Comparison of ENCODE assay signal across 8 cellular contexts in the genomic region with DNA sequence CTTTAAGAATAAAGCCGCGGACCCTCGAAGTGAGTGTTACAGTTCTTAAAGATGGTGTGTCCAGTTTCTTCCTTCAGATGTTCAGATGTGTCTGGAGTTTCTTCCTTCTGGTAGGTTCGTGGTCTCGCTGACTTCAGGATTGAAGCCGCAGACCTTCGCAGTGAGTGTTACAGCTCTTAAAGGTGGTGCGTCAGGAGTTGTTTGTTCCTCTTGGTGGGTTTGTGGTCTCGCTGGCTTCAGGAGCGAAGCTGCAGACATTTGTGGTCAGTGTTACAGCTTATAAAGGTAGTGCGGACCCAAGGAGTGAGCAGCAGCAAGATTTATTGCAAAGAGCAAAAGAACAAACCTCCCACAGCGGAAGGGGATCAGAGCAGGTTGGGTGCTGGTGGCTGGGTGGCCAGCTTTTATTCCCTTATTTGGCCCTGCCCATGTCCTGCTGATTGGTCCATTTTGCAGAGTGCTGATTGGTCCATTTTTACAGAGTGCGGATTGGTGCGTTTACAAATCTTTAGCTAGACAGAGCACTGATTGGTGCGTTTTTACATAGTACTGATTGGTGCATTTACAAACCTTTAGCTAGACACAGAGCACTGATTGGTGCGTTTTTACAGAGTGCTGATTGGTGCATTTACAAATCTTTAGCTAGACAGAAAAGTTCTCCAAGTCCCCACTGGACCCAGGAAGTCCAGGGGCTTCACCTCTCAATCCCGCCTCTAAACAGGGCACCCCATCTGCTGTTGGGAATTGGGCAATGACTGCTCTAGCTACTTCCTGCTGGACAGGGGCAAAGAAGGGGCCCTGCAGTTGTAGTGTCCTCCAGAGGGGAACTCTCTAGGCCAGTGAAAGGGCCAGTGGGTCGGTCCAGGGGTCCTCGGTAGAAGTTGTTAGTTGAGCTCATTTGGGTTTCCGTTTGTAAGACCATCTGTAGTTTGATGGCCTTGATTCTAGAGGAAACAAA. TPM values are rescaled to one million over a fixed set of nuclear protein-coding genes. Genes with fewer than 3 reads are reported as not detected.
DNase-seq lines count a peak whose midpoint lies in the region; ATAC-seq and TF ChIP-seq lines count a peak whose summit lies in the region.
"Not testable (repeated sequence)": the region's sequence is repeated elsewhere in the genome, so short reads cannot be mapped to it uniquely, and the experiment has no call there.

No MANE protein-coding gene starts in this region.

- peak overlapping the region in 3 of 5 experiments; percentile 58 to 89 (median 76) for H3K27ac Mint-ChIP-seq in brain
- peak overlapping the region; percentile 76 for H3K27ac Mint-ChIP-seq in osteocyte (ENCODE audit: unreplicated experiment)

- not testable (repeated sequence) for ATAC-seq in heart left ventricle
- peak; percentile 29 for ATAC-seq in stimulated activated naive CD8-positive, alpha-beta T cell treated with anti-CD3 and anti-CD28 coated beads, Interleukin-15, Interleukin-2, amounts not matched to agents 100 U/mL and 50 U/mL, for 24 hours

- H3K36me3 ChIP-seq in BLaER1 (peaks cover 52% of the 10 kb centered on the region), HEK293 (ENCODE audit: control insufficient read depth in 2 of 2, insufficient read depth in 1 of 2, low read length in 2 of 2) (peaks cover 16 to 54% of the 10 kb centered on the region in 2 experiments)
- not testable (repeated sequence) for H3K36me3 ChIP-seq in heart left ventricle

- H3K4me1 ChIP-seq in BLaER1 (peaks cover 40% of the 10 kb centered on the region), HEK293 (ENCODE audit: control insufficient read depth, insufficient read depth, low read length) (peaks cover 23% of the 10 kb centered on the region), heart left ventricle (peaks cover 0 to 65% (median 48%) of the 10 kb centered on the region in 12 donors)

- POLR2A ChIA-PET in HEK293 (lab: Yijun Ruan, JAX), result interaction anchor here (0.6 to 2.1 kb wide), 3 partner anchors 18 to 355 kb away, joined by 3 to 12 read pairs (median 11); a partner anchor contains a TSS

- peaks cover 50% of the 10 kb centered on the region for H4K20me1 ChIP-seq in BLaER1

- intact Hi-C loops in heart left ventricle (cut with DNase I), result loop anchor here in 3 of 10 donors (5.0 to 10.0 kb wide), 3 partner anchors 89 to 99 kb away; no protein-coding TSS in a partner anchor

- not testable (repeated sequence) for TF ChIP-seq CTCF in HEK293 (tag by site-specific recombination; IDR thresholded peaks at IDR 0.05); brain (conservative IDR thresholded peaks at IDR 0.05); heart left ventricle (IDR thresholded peaks at IDR 0.05); osteocyte (IDR thresholded peaks at IDR 0.05)

- H3K27me3 Mint-ChIP-seq in brain, result peaks cover 10% of the 10 kb centered on the region
- not testable (repeated sequence) for H3K27me3 Mint-ChIP-seq in osteocyte (ENCODE audit: unreplicated experiment)

- not testable (repeated sequence) for TF ChIP-seq POLR2A in heart left ventricle (IDR thresholded peaks at IDR 0.05)

- peak overlapping the region; percentile 94 for H3K9ac ChIP-seq in BLaER1

- peak overlapping the region; percentile 61 to 92 (median 84) for H3K4me3 Mint-ChIP-seq in brain
- H3K4me3 Mint-ChIP-seq in osteocyte (ENCODE audit: unreplicated experiment), result peak overlapping the region; percentile 77

- H3K27ac ChIP-seq in BLaER1 (peak overlapping the region; percentile 94), heart left ventricle (peak overlapping the region in 1 of 12 donors; percentile 89)
- H3K27ac ChIP-seq in HEK293 (ENCODE audit: extremely low read depth, low read depth, low read length), result not testable (repeated sequence)

- WGBS in heart left ventricle, 4 donors, result 84 to 90% (median 88%) methylated on average over 20 of the region's 20 CpGs

- H3K36me3 Mint-ChIP-seq in brain, result peaks cover 44% of the 10 kb centered on the region
- not testable (repeated sequence) for H3K36me3 Mint-ChIP-seq in osteocyte (ENCODE audit: unreplicated experiment)

- peak; percentile 81 for DNase-seq in OCI-M1 (lab: John Stamatoyannopoulos, UW)
- DNase-seq in activated CD4-positive, alpha-beta T cell treated with anti-CD3 and anti-CD28 coated beads, Interleukin-2, amount 50 U/mL, for 48 hours, result peak; percentile 45 to 61
- DNase-seq in heart left ventricle; osteocyte (ENCODE audit: extremely low spot score, unreplicated experiment): not testable (repeated sequence)
- peak; percentile 59 for DNase-seq in stimulated activated naive CD8-positive, alpha-beta T cell treated with anti-CD3 and anti-CD28 coated beads, Interleukin-15, Interleukin-2, amounts not matched to agents 100 U/mL and 50 U/mL, for 24 hours

- CTCF ChIA-PET in HEK293 (lab: Yijun Ruan, JAX), result interaction anchor here (0.6 to 1.5 kb wide), 4 partner anchors 10 to 737 kb away, joined by 3 to 6 read pairs (median 3); no protein-coding TSS in a partner anchor

- H3K4me1 Mint-ChIP-seq in brain, result peaks cover 37% of the 10 kb centered on the region
- H3K4me1 Mint-ChIP-seq in osteocyte (ENCODE audit: unreplicated experiment), result peaks cover 33% of the 10 kb centered on the region

- H3K4me3 ChIP-seq in BLaER1, result peak overlapping the region; percentile 86
- peak overlapping the region; percentile 52; the same call in 1 of the 2 replicates for H3K4me3 ChIP-seq in HEK293 (ENCODE audit: low read depth, low read length)
- H3K4me3 ChIP-seq in heart left ventricle, result peak overlapping the region in 11 of 12 donors; percentile 58 to 90 (median 78)

- peaks cover 0 to 17% (median 8%) of the 10 kb centered on the region in 5 experiments for H3K9me3 Mint-ChIP-seq in brain
- H3K9me3 Mint-ChIP-seq in osteocyte (ENCODE audit: unreplicated experiment), result not testable (repeated sequence)

- peak overlapping the region; percentile 97 for H3K4me2 ChIP-seq in BLaER1

- H3K27me3 ChIP-seq in BLaER1, heart left ventricle: not testable (repeated sequence)

- H3K9me3 ChIP-seq in BLaER1, result peaks cover 55% of the 10 kb centered on the region
- not testable (repeated sequence) for H3K9me3 ChIP-seq in HEK293 (ENCODE audit: control insufficient read depth, insufficient read depth, low read depth, low read length); heart left ventricle

TF ChIP-seq in HEK293, 187 proteins besides CTCF, POLR2A, EP300 and RAD21 (continues in another document):
- TF ChIP-seq SP2 (tag by site-specific recombination; IDR thresholded peaks at IDR 0.05) (peak; percentile 94), ZNF24 (tag by site-specific recombination; IDR thresholded peaks at IDR 0.05) (peak; percentile 41; the same call in 1 of the 2 replicates), ZBTB48 (tag by site-specific recombination; IDR thresholded peaks at IDR 0.05) (0 out of 2 replicates have a peak, but pooled peaks have one; percentile 24), ZNF596 (tag by site-specific recombination; IDR thresholded peaks at IDR 0.05) (0 out of 2 replicates have a peak, but pooled peaks have one; percentile 12), ZNF629 (tag by site-specific recombination; IDR thresholded peaks at IDR 0.05) (peak; percentile 42; the same call in 1 of the 2 replicates), ZBTB21 (tag by site-specific recombination; IDR thresholded peaks at IDR 0.05) (0 out of 2 replicates have a peak, but pooled peaks have one; percentile 12), SP3 (tag by site-specific recombination; IDR thresholded peaks at IDR 0.05) (peak; percentile 79), SP7 (tag by site-specific recombination; IDR thresholded peaks at IDR 0.05) (peak; percentile 16; the same call in 1 of the 2 replicates), ZBTB7A (tag by site-specific recombination; IDR thresholded peaks at IDR 0.05; ENCODE audit: low read depth) (peak; percentile 55; the same call in 1 of the 2 replicates)
- TF ChIP-seq, protein P1, sequence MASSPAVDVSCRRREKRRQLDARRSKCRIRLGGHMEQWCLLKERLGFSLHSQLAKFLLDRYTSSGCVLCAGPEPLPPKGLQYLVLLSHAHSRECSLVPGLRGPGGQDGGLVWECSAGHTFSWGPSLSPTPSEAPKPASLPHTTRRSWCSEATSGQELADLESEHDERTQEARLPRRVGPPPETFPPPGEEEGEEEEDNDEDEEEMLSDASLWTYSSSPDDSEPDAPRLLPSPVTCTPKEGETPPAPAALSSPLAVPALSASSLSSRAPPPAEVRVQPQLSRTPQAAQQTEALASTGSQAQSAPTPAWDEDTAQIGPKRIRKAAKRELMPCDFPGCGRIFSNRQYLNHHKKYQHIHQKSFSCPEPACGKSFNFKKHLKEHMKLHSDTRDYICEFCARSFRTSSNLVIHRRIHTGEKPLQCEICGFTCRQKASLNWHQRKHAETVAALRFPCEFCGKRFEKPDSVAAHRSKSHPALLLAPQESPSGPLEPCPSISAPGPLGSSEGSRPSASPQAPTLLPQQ (tag by site-specific recombination; IDR thresholded peaks at IDR 0.05), result 0 out of 2 replicates have a peak, but pooled peaks have one; percentile 40

RNA-seq across cellular contexts. Expression of a gene that starts 1.8 kb away (rescaled TPM):
- 10.8 TPM for polyA plus RNA-seq in brain (ENCODE audit: insufficient read depth, low read depth, low replicate concordance)
- total RNA-seq in heart left ventricle, result 10 to 100 TPM; 15.2 to 31.3 (median 20.7) TPM
- 10 to 100 TPM; 12.5 to 13.3 TPM for polyA plus RNA-seq in heart left ventricle
- total RNA-seq in osteocyte, result 6.8 and 7.5 TPM in 2 replicates

RNA-seq across cellular contexts. Expression of a gene that starts 17.8 kb away (rescaled TPM):
- polyA plus RNA-seq in brain (ENCODE audit: insufficient read depth, low read depth, low replicate concordance), result 1.1 TPM
- 10 to 100 TPM in 2 of 9 donors, 1 to 10 TPM in 7; 2.6 to 11.2 (median 4.5) TPM for total RNA-seq in heart left ventricle
- polyA plus RNA-seq in heart left ventricle, result 1 to 10 TPM in 1 of 2 donors, under 1 TPM in 1; 0.83 to 3.4 TPM
- total RNA-seq in osteocyte, result 0.37 and 0.86 TPM in 2 replicates

RNA-seq across cellular contexts. Expression of a gene that starts 18.4 kb away (rescaled TPM):
- polyA plus RNA-seq in brain (ENCODE audit: insufficient read depth, low read depth, low replicate concordance), result 36.5 TPM
- total RNA-seq in heart left ventricle, result 10 to 100 TPM; 14.6 to 47.5 (median 23.6) TPM
- polyA plus RNA-seq in heart left ventricle, result 10 to 100 TPM in 1 of 2 donors, 1 to 10 TPM in 1; 5.8 to 14.1 TPM
- total RNA-seq in osteocyte, result 22.0 and 24.1 TPM in 2 replicates

RNA-seq across cellular contexts. Expression of a gene that starts 26.1 kb away (rescaled TPM):
- polyA plus RNA-seq in brain (ENCODE audit: insufficient read depth, low read depth, low replicate concordance) (0.42 TPM), heart left ventricle (under 1 TPM in 1 of 2 donors, not detected in 1; 0.06 TPM)
- total RNA-seq in heart left ventricle (under 1 TPM in 5 of 9 donors, not detected in 4; 0.10 to 0.63 (median 0.29) TPM), osteocyte (0.11 TPM in 1 of 2 replicates, not detected in the other)
